ENCODE assay signal across 8 cellular contexts in the genomic region with DNA sequence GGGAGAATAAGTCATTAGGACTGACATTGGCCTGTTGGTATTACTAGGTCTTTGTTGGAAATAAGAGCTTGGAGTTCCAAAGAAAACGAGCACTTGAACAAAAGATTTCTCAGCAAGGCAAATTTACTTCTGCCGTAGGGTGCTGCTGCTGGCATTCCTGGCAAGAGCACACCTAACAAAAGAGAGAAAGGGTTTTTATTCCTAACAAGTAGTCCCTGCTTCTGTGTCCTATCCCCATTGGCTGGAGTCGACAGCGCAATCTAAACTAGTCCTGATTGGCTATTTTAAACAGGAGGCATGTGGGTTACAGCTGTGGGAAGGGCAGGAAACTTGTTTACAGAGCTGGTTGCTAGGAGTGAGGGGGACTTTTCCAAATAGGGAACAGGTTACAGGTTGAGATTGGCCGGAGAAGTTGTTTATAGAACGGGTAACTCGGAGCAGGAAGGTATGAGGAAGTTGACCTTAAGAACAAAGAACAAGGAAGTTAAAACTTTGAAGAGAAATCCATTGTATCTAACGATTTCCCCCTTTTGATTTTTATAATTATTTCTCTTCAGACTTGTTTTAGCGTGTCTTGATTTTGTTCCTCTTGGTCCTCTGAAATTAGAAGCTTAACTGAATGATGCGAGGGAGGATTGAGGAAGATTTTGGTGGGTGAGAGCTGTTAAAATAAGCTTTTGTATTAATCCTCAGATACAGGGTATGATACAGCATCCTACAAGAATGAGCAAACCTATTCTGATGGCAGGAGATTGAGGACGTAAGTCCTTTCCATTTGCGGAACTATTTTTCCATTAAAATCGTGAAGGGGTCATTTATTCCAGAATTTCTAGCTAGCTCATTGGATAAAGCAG.
DNase-seq lines count a peak whose midpoint lies in the region; ATAC-seq and TF ChIP-seq lines count a peak whose summit lies in the region.

No MANE protein-coding gene starts in this region.

- peaks cover 59% of the 10 kb centered on the region for H3K4me1 ChIP-seq in RWPE2 (ENCODE audit: insufficient read depth, poor library complexity, severe bottlenecking)

- H3K27ac ChIP-seq in RWPE2 (ENCODE audit: poor library complexity, severe bottlenecking) = peak overlapping the region; percentile 87

- H3K27me3 ChIP-seq in RWPE2 (ENCODE audit: insufficient read depth, poor library complexity, severe bottlenecking) = no peaks in the 10 kb centered on the region

- ATAC-seq in RWPE2 (ENCODE audit: low read depth) = no peak
- no peak for ATAC-seq in HG03469 (IDR thresholded peaks at IDR 0.05; ENCODE audit: unreplicated experiment)
- no peak for ATAC-seq in HG02938 (IDR thresholded peaks at IDR 0.05; ENCODE audit: unreplicated experiment)

- peaks cover 78% of the 10 kb centered on the region for H3K36me3 ChIP-seq in RWPE2 (ENCODE audit: low read depth)

- no peak for TF ChIP-seq CTCF in RWPE2 (IDR thresholded peaks at IDR 0.05; ENCODE audit: poor library complexity, severe bottlenecking)
- no peak for TF ChIP-seq CTCF in epithelial cell of esophagus (IDR thresholded peaks at IDR 0.05; ENCODE audit: insufficient read depth, low read depth, low read length, missing control alignments)
- no peak for TF ChIP-seq CTCF in retinal pigment epithelial cell (conservative IDR thresholded peaks at IDR 0.05; ENCODE audit: low read depth, low read length)

- peaks cover 21% of the 10 kb centered on the region for H3K9me3 ChIP-seq in RWPE2 (ENCODE audit: severe bottlenecking)

- H3K4me3 ChIP-seq in RWPE2 (ENCODE audit: severe bottlenecking) (peak overlapping the region; percentile 72), epithelial cell of esophagus (ENCODE audit: low read length) (peak overlapping the region; percentile 100), retinal pigment epithelial cell (ENCODE audit: low read length) (peak overlapping the region; percentile 100)

- DNase-seq in NCI-H82 (lab: John Stamatoyannopoulos, UW) (peak; percentile 67), NCI-H82 treated with DMSO at 0.1 percent for 48 hours (lab: John Stamatoyannopoulos, UW; ENCODE audit: unreplicated experiment) (no peak), RWPE2 (ENCODE audit: low spot score) (no peak), epithelial cell of esophagus (ENCODE audit: low read depth) (peak; percentile 78), retinal pigment epithelial cell (ENCODE audit: low read depth) (no peak), NCI-H2081 treated with DMSO at 0.1 percent for 48 hours (lab: John Stamatoyannopoulos, UW) (no peak)

Comparison
In these comparisons a context has a peak if more than half of its experiments do, and no peak if none do; other contexts are left out.
1. DNase-seq: peak in NCI-H82 (single experiment) and epithelial cell of esophagus (single experiment); none in NCI-H82 treated with DMSO at 0.1 percent for 48 hours (single experiment), RWPE2 (single experiment), retinal pigment epithelial cell (single experiment) and NCI-H2081 treated with DMSO at 0.1 percent for 48 hours (single experiment).
2. Peak in every context shown above with its lines, with median percentiles within 50 percentile points of each other: H3K4me3 ChIP-seq.